10 cellular contexts compared by ENCODE assay signal in genomic region chr3:139830817-139831216, GRCh38.
A peak's percentile ranks its signal among the peaks of the same experiment; 100 is the strongest.
DNase-seq lines count a peak whose midpoint lies in the region; ATAC-seq and TF ChIP-seq lines count a peak whose summit lies in the region.
"Had no signal": no experiment of that assay in that cellular context is flagged by ENCODE, and none has a peak within 500 bp of the region (broad histone marks: within the 10 kb centered on the region; RNA-seq: fewer than 3 reads in every experiment).

No MANE protein-coding gene starts in this region.

- no peak for TF ChIP-seq CTCF in WTC11 (IDR thresholded peaks at IDR 0.05)

- no peak overlapping the region for H3K4me3 Mint-ChIP-seq in WTC11

- no peaks in the 10 kb centered on the region for H3K36me3 Mint-ChIP-seq in WTC11

- H3K4me1 Mint-ChIP-seq in WTC11 = peaks cover 12% of the 10 kb centered on the region; the same call in 1 of the 2 replicates

- H3K9me3 Mint-ChIP-seq in WTC11 = no peaks in the 10 kb centered on the region

- H3K27me3 Mint-ChIP-seq in WTC11 (ENCODE audit: low read depth) = no peaks in the 10 kb centered on the region

- intact Hi-C loops in sciatic nerve (cut with DNase I) = no loop called here

- DNase-seq in NCI-H2171 (lab: John Stamatoyannopoulos, UW) (peak; percentile 64), WTC11 (ENCODE audit: low spot score) (peak; percentile 14), islet precursor cell (peak; percentile 95), sciatic nerve (ENCODE audit: low spot score) (no peak), NCI-H128 (lab: John Stamatoyannopoulos, UW; ENCODE audit: unreplicated experiment) (no peak), AG20443 (ENCODE audit: low spot score) (no peak), NAMALWA (ENCODE audit: low spot score) (no peak)
- DNase-seq: effector CD4-positive, alpha-beta T cell; right lobe of liver; SW 1271 had no signal

- CTCF ChIA-PET in WTC11 (lab: Charles Lee) = interaction anchor here (0.9 kb wide), 1 partner anchor 262 kb away, joined by 3 read pairs; no protein-coding TSS in a partner anchor

- H3K27ac Mint-ChIP-seq in WTC11 = no peak overlapping the region

- ATAC-seq in WTC11 (peak; percentile 62), sciatic nerve (peak; percentile 74)

- POLR2A ChIA-PET in WTC11 (lab: Charles Lee) = no interaction called here

TF ChIP-seq in WTC11, 78 proteins besides CTCF, POLR2A, EP300 and RAD21:
- TF ChIP-seq IRF2 (CRISPR knock-in tag; IDR thresholded peaks at IDR 0.05; ENCODE audit: borderline replicate concordance, low read depth) (no peak), PRRX2 (CRISPR knock-in tag; IDR thresholded peaks at IDR 0.05) (no peak)

Comparison
In these comparisons a context has a peak if more than half of its experiments do, and no peak if none do; other contexts are left out.
1. DNase-seq: peak in NCI-H2171 (single experiment), WTC11 (single experiment) and islet precursor cell (single experiment); none in sciatic nerve (single experiment), NCI-H128 (single experiment), AG20443 (single experiment) and NAMALWA (single experiment).